8 cellular contexts compared by ENCODE assay signal in genomic region chr14:73784065-73784987, GRCh38.
DNase-seq lines count a peak whose midpoint lies in the region; ATAC-seq and TF ChIP-seq lines count a peak whose summit lies in the region.

No MANE protein-coding gene starts in this region.

- CTCF ChIA-PET in AG04450 (lab: Charles Lee) (no interaction called here), mammary epithelial cell (lab: Charles Lee; ENCODE audit: low non-redundant PET) (interaction anchor here (0.5 to 0.6 kb wide), 2 partner anchors 39 to 43 kb away, joined by 4 to 9 read pairs; no protein-coding TSS in a partner anchor)

- H3K27me3 ChIP-seq in AG04450 (ENCODE audit: control insufficient read depth, insufficient read depth, low read length) (no peaks in the 10 kb centered on the region), mammary epithelial cell (ENCODE audit: insufficient read depth, low read length) (no peaks in the 10 kb centered on the region), mucosa of rectum (ENCODE audit: control insufficient read depth in 2 of 2, insufficient read depth in 2 of 2, low read length in 2 of 2) (no peaks in the 10 kb centered on the region)

- H3K9me3 ChIP-seq in AG04450 (ENCODE audit: control insufficient read depth, insufficient read depth, low read length) (no peaks in the 10 kb centered on the region; the same call in 1 of the 2 replicates), mammary epithelial cell (replicated peaks; ENCODE audit: insufficient read depth, low read length) (no peaks in the 10 kb centered on the region), mucosa of rectum (ENCODE audit: control insufficient read depth in 2 of 2, low read length in 2 of 2) (no peaks in the 10 kb centered on the region)

- intact Hi-C loops in mammary epithelial cell (cut with micrococcal nuclease): no loop called here

- peak overlapping the region; percentile 61 for H2AFZ ChIP-seq in mammary epithelial cell (ENCODE audit: low read depth, low read length)

- H3K36me3 ChIP-seq in mammary epithelial cell (ENCODE audit: insufficient read depth, low read length): no peaks in the 10 kb centered on the region
- peaks cover 4 to 6% of the 10 kb centered on the region in 2 donors for H3K36me3 ChIP-seq in mucosa of rectum (ENCODE audit: control insufficient read depth in 2 of 2, insufficient read depth in 2 of 2, low read length in 2 of 2)

- H3K79me2 ChIP-seq in mammary epithelial cell (ENCODE audit: insufficient read depth, low read length): peaks cover 91% of the 10 kb centered on the region

- H3K4me1 ChIP-seq in mammary epithelial cell (ENCODE audit: insufficient read depth, low read length) (peaks cover 45% of the 10 kb centered on the region), mucosa of rectum (ENCODE audit: control insufficient read depth in 2 of 2, insufficient read depth in 2 of 2, low read length in 2 of 2) (peaks cover 36 to 49% of the 10 kb centered on the region in 2 donors)

- DNase-seq in AG04450 (ENCODE audit: low read depth, low spot score): no peak
- DNase-seq in LHCN-M2 (ENCODE audit: low read depth): peak; percentile 69
- DNase-seq in mammary epithelial cell: peak; percentile 70
- DNase-seq in 8988T: no peak
- no peak for DNase-seq in SW480 (ENCODE audit: low spot score)
- no peak for DNase-seq in stimulated activated CD4-positive, alpha-beta T cell treated with anti-CD3 and anti-CD28 coated beads, Interleukin-2, amount 100 ng/mL, for 48 hours

- H3K27ac ChIP-seq in AG04450 (ENCODE audit: low read depth, low read length): peak overlapping the region; percentile 98
- peak overlapping the region; percentile 95 for H3K27ac ChIP-seq in mammary epithelial cell (ENCODE audit: insufficient read depth, low read depth, low read length)
- peak overlapping the region; percentile 95 to 97 for H3K27ac ChIP-seq in mucosa of rectum (ENCODE audit: low read depth in 2 of 2, low read length in 2 of 2)

- dilution Hi-C loops in mammary epithelial cell (cut with HindIII; ENCODE audit: low sequenced_read_pairs): loop anchor here (5.0 kb wide), 3 partner anchors 38 to 103 kb away; partner anchors contain the start of genes PTGR2 and ZNF410

- H3K4me2 ChIP-seq in mammary epithelial cell (ENCODE audit: insufficient read depth, low read depth, low read length): peak overlapping the region; percentile 99

- in situ Hi-C loops in mammary epithelial cell (cut with MboI; ENCODE audit: low sequenced_read_pairs in 2 of 2): no loop called here

- H3K9ac ChIP-seq in mammary epithelial cell (ENCODE audit: insufficient read depth, low read length) (peak overlapping the region; percentile 87), mucosa of rectum (ENCODE audit: low read depth in 1 of 2, low read length in 2 of 2) (peak overlapping the region; percentile 20 to 93)

- BruUV-seq in mammary epithelial cell (replicated peaks; lab: Mats Ljungman, UMichigan): no TSS peak

- TF ChIP-seq CTCF in AG04450 (IDR thresholded peaks at IDR 0.05; ENCODE audit: low read depth, low read length) (no peak), mammary epithelial cell (conservative IDR thresholded peaks at IDR 0.05 in 1 of 2, IDR thresholded peaks at IDR 0.05 in 1 of 2; ENCODE audit: extremely low read depth in 1 of 2, insufficient read depth in 1 of 2, low read depth in 1 of 2, low read length in 2 of 2) (peak; percentile 9)

- ATAC-seq in GM19328 (IDR thresholded peaks at IDR 0.05; ENCODE audit: unreplicated experiment): no peak

- H3K4me3 ChIP-seq in AG04450 (ENCODE audit: low read depth, low read length) (peak overlapping the region; percentile 68; the same call in 1 of the 2 replicates), mammary epithelial cell (replicated peaks in 1 of 3; ENCODE audit: insufficient read depth in 1 of 3, low read depth in 2 of 3, low read length in 3 of 3) (no peak overlapping the region), mucosa of rectum (ENCODE audit: low read length in 2 of 2) (peak overlapping the region; percentile 9 to 75)

- H4K20me1 ChIP-seq in mammary epithelial cell (ENCODE audit: insufficient read depth, low read length): no peaks in the 10 kb centered on the region

- POLR2A ChIA-PET in AG04450 (lab: Yijun Ruan, JAX): interaction anchor here (3.4 kb wide), 1 partner anchor 25 kb away, joined by 50 read pairs; a partner anchor contains a TSS

- 38% methylated on average over 10 of the region's 10 CpGs for WGBS in mammary epithelial cell (ENCODE audit: low coverage, missing lambda C conversion rate)

Comparison
In these comparisons a context has a peak if more than half of its experiments do, and no peak if none do; other contexts are left out.
1. DNase-seq: peak in LHCN-M2 (single experiment) and mammary epithelial cell (single experiment); none in AG04450 (single experiment), 8988T (single experiment), SW480 (single experiment) and stimulated activated CD4-positive, alpha-beta T cell treated with anti-CD3 and anti-CD28 coated beads, Interleukin-2, amount 100 ng/mL, for 48 hours (0 of 2).
2. H3K4me3 ChIP-seq: peak in AG04450 (single experiment) and mucosa of rectum (2 of 2); none in mammary epithelial cell (0 of 3).
3. Peak in every context shown above with its lines, with median percentiles within 50 percentile points of each other: H3K27ac ChIP-seq.